Comparison of ENCODE assay signal across 8 cellular contexts in the genomic region with DNA sequence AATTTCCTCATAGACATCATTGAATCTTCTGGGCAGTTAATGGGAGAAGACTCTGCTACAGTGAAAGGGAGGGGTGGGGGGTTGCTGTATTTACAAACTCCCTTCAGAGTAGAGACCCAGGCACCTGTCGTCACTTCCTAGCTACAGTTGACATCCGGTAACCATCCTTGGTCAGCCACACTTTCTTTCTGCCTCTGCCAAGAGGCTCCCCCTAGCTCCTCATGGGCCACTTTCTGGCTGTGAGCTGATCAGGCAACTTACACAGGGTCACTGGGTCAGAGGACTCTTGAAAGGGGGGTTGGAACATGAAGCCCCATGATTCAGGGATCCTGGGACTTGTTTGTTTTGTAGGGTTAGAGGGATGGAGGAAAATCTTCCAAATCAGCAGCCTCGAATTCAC. TPM values are rescaled to one million over a fixed set of nuclear protein-coding genes. Genes with fewer than 3 reads are reported as not detected.
DNase-seq lines count a peak whose midpoint lies in the region; ATAC-seq and TF ChIP-seq lines count a peak whose summit lies in the region.

No MANE protein-coding gene starts in this region.

- WGBS in heart right ventricle, 2 donors = 49 to 57% methylated on average over 3 of the region's 3 CpGs
- 72% methylated on average over 3 of the region's 3 CpGs for WGBS in esophagus muscularis mucosa

- DNase-seq in heart right ventricle (no peak), Right ventricle myocardium superior (no peak), esophagus muscularis mucosa (ENCODE audit: extremely low spot score) (no peak), LoVo (ENCODE audit: low spot score) (no peak), NCI-H1092 treated with DMSO at 0.1 percent for 48 hours (lab: John Stamatoyannopoulos, UW) (no peak)
- peak; percentile 29 for DNase-seq in activated CD4-positive, alpha-beta T cell treated with anti-CD3 and anti-CD28 coated beads, Interleukin-2, amount 50 U/mL, for 1 hour
- DNase-seq in stimulated activated CD4-positive, alpha-beta T cell treated with anti-CD3 and anti-CD28 coated beads, Interleukin-2, amount 100 ng/mL, for 24 hours = peak; percentile 36

- intact Hi-C loops in heart right ventricle (cut with DNase I) = no loop called here
- intact Hi-C loops in Right ventricle myocardium superior (cut with DNase I) = no loop called here
- intact Hi-C loops in esophagus muscularis mucosa (cut with DNase I) = no loop called here

- H3K9me3 ChIP-seq in heart right ventricle = no peaks in the 10 kb centered on the region
- no peaks in the 10 kb centered on the region for H3K9me3 ChIP-seq in esophagus muscularis mucosa

- TF ChIP-seq EP300 in esophagus muscularis mucosa (IDR thresholded peaks at IDR 0.05) = no peak

- H3K4me1 ChIP-seq in heart right ventricle (peaks cover 4 to 76% (median 56%) of the 10 kb centered on the region in 9 donors), esophagus muscularis mucosa (peaks cover 41 to 51% (median 44%) of the 10 kb centered on the region in 4 donors)

- TF ChIP-seq CTCF in heart right ventricle (IDR thresholded peaks at IDR 0.05) = no peak
- no peak for TF ChIP-seq CTCF in esophagus muscularis mucosa (IDR thresholded peaks at IDR 0.05)

- ATAC-seq in heart right ventricle = no peak
- ATAC-seq in Right ventricle myocardium superior (ENCODE audit: poor library complexity) = no peak
- no peak for ATAC-seq in GM19467 (IDR thresholded peaks at IDR 0.05; ENCODE audit: unreplicated experiment)

- H3K27me3 ChIP-seq in heart right ventricle (no peaks in the 10 kb centered on the region), esophagus muscularis mucosa (no peaks in the 10 kb centered on the region)

- H3K4me3 ChIP-seq in heart right ventricle = peak overlapping the region in 9 of 10 donors; percentile 75 to 97 (median 90)
- H3K4me3 ChIP-seq in esophagus muscularis mucosa = peak overlapping the region; percentile 81 to 93 (median 87)

- peaks cover 0 to 14% (median 0%) of the 10 kb centered on the region in 9 donors for H3K36me3 ChIP-seq in heart right ventricle
- H3K36me3 ChIP-seq in esophagus muscularis mucosa = peaks cover 0 to 22% (median 6%) of the 10 kb centered on the region in 4 donors

- H3K27ac ChIP-seq in heart right ventricle (peak overlapping the region; percentile 20 to 93 (median 88)), esophagus muscularis mucosa (replicated peaks in 1 of 4) (peak overlapping the region; percentile 78 to 91 (median 85))

- TF ChIP-seq POLR2A in esophagus muscularis mucosa (IDR thresholded peaks at IDR 0.05; ENCODE audit: low read depth) = no peak

RNA-seq across cellular contexts. Expression of a gene that starts 1.2 kb away (rescaled TPM):
- total RNA-seq in heart right ventricle = 10 to 100 TPM; 12.8 to 23.8 (median 15.4) TPM
- 10 to 100 TPM; 13.6 to 15.9 TPM for polyA plus RNA-seq in heart right ventricle
- 16.1 TPM for total RNA-seq in Right ventricle myocardium superior
- 10 to 100 TPM; 16.1 to 32.4 (median 22.5) TPM for total RNA-seq in esophagus muscularis mucosa

RNA-seq across cellular contexts. Expression of a gene that starts 30.7 kb away (rescaled TPM):
- total RNA-seq in heart right ventricle (100 to 1,000 TPM; 174 to 267 (median 218) TPM), Right ventricle myocardium superior (222 TPM), esophagus muscularis mucosa (10 to 100 TPM; 34.5 to 74.7 (median 55.3) TPM)
- 100 to 1,000 TPM; 135 to 206 TPM for polyA plus RNA-seq in heart right ventricle

RNA-seq across cellular contexts. Expression of a gene that starts 39.5 kb away (rescaled TPM):
- total RNA-seq in heart right ventricle = not detected
- under 1 TPM in 1 of 2 donors, not detected in 1; 0.06 TPM for polyA plus RNA-seq in heart right ventricle
- not detected for total RNA-seq in Right ventricle myocardium superior
- total RNA-seq in esophagus muscularis mucosa = not detected

Comparison
In these comparisons a context has a peak if more than half of its experiments do, and no peak if none do; other contexts are left out.
1. DNase-seq: peak in activated CD4-positive, alpha-beta T cell treated with anti-CD3 and anti-CD28 coated beads, Interleukin-2, amount 50 U/mL, for 1 hour (single experiment) and stimulated activated CD4-positive, alpha-beta T cell treated with anti-CD3 and anti-CD28 coated beads, Interleukin-2, amount 100 ng/mL, for 24 hours (2 of 2); none in heart right ventricle (0 of 2), Right ventricle myocardium superior (single experiment), esophagus muscularis mucosa (single experiment), LoVo (single experiment) and NCI-H1092 treated with DMSO at 0.1 percent for 48 hours (single experiment).